13 cellular contexts compared by ENCODE assay signal in genomic region chr7:93889261-93889660, GRCh38. TPM values are rescaled to one million over a fixed set of nuclear protein-coding genes. Genes with fewer than 3 reads are reported as not detected.
A peak's percentile ranks its signal among the peaks of the same experiment; 100 is the strongest.
DNase-seq lines count a peak whose midpoint lies in the region; ATAC-seq and TF ChIP-seq lines count a peak whose summit lies in the region.
"Had no signal": no experiment of that assay in that cellular context is flagged by ENCODE, and none has a peak within 500 bp of the region (broad histone marks: within the 10 kb centered on the region; RNA-seq: fewer than 3 reads in every experiment).

No MANE protein-coding gene starts in this region.

- H3K9me3 Mint-ChIP-seq in neural crest cell, result no peaks in the 10 kb centered on the region
- H3K9me3 Mint-ChIP-seq: activated naive CD4-positive, alpha-beta T cell treated with anti-CD3 and anti-CD28 coated beads, Interleukin-2, amount 50 U/mL, for 72 hours; natural killer cell treated with Interleukin-12 subunit alpha and Interleukin-12 subunit beta and Interleukin-15 and Interleukin-18, amount 100 ng/mL, for 72 hours had no signal

- in situ Hi-C loops in Caki2 (cut with HindIII; ENCODE audit: low pct_unique_long_range_greater_than_20kb, low sequenced_read_pairs) (no loop called here), G401 (cut with HindIII; ENCODE audit: low sequenced_read_pairs) (no loop called here)

- DNase-seq in Caki2 (ENCODE audit: low read depth) (peak; percentile 28), M059J (ENCODE audit: low read depth) (peak; percentile 20), epithelial cell of prostate (ENCODE audit: low read depth, low spot score) (peak; percentile 46), neural crest cell (ENCODE audit: low read depth, low spot score) (no peak), G401 (ENCODE audit: low spot score) (no peak), T1000 (lab: John Stamatoyannopoulos, UW) (no peak), NCI-H2171 (lab: John Stamatoyannopoulos, UW) (no peak)
- DNase-seq: activated CD8-positive, alpha-beta memory T cell treated with anti-CD3 and anti-CD28 coated beads for 24 hours; stimulated activated naive CD4-positive, alpha-beta T cell treated with Interleukin-2 at 50 U/mL for 16 hours had no signal

- H3K4me3 Mint-ChIP-seq in neural crest cell, result peak overlapping the region; percentile 98

- TF ChIP-seq CTCF in neural crest cell (conservative IDR thresholded peaks at IDR 0.05), result no peak

- peaks cover 48% of the 10 kb centered on the region for H3K27me3 Mint-ChIP-seq in neural crest cell (ENCODE audit: low read depth)

- H3K27ac ChIP-seq in epithelial cell of prostate, result peak overlapping the region; percentile 68

- no peak overlapping the region for H3K27ac Mint-ChIP-seq in neural crest cell (ENCODE audit: unreplicated experiment)
- H3K27ac Mint-ChIP-seq: activated naive CD4-positive, alpha-beta T cell treated with anti-CD3 and anti-CD28 coated beads, Interleukin-2, amount 50 U/mL, for 72 hours; CD14-positive monocyte; natural killer cell treated with Interleukin-12 subunit alpha and Interleukin-12 subunit beta and Interleukin-15 and Interleukin-18, amount 100 ng/mL, for 72 hours had no signal

- peaks cover 11% of the 10 kb centered on the region for H3K4me1 Mint-ChIP-seq in neural crest cell

- no peak for ATAC-seq in GM21528 (IDR thresholded peaks at IDR 0.05; ENCODE audit: low FRiP score, unreplicated experiment)
- ATAC-seq: natural killer cell treated with Interleukin-12 subunit alpha and Interleukin-12 subunit beta and Interleukin-15 and Interleukin-18, amount 100 ng/mL, for 72 hours had no signal

- no peaks in the 10 kb centered on the region for H3K36me3 Mint-ChIP-seq in neural crest cell (ENCODE audit: low read depth)
- H3K36me3 Mint-ChIP-seq: natural killer cell treated with Interleukin-12 subunit alpha and Interleukin-12 subunit beta and Interleukin-15 and Interleukin-18, amount 100 ng/mL, for 72 hours had no signal

RNA-seq across cellular contexts. Expression of gene TFPI2, which starts 1.3 kb away (rescaled TPM):
- 149 and 189 TPM in 2 replicates for total RNA-seq in Caki2 (2014; rRNA removed; shearing (Covaris generic); ENCODE audit: low replicate concordance)
- total RNA-seq in M059J (2014; rRNA removed; shearing (Covaris generic)), result 18.5 and 28.7 TPM in 2 replicates
- 0.84 and 0.86 TPM in 2 replicates for total RNA-seq in neural crest cell
- 0.86 TPM in 1 of 2 replicates, not detected in the other for total RNA-seq in G401 (2014; rRNA removed; shearing (Covaris generic))
- total RNA-seq: natural killer cell treated with Interleukin-12 subunit alpha and Interleukin-12 subunit beta and Interleukin-15 and Interleukin-18, amount 100 ng/mL, for 72 hours had no signal

RNA-seq across cellular contexts. Expression of gene GNGT1, which starts 17.1 kb away (rescaled TPM):
- not detected in 2 replicates for total RNA-seq in Caki2 (2014; rRNA removed; shearing (Covaris generic); ENCODE audit: low replicate concordance)
- total RNA-seq in M059J (2014; rRNA removed; shearing (Covaris generic)), result not detected in 2 replicates
- 0.65 and 1.0 TPM in 2 replicates for total RNA-seq in neural crest cell
- not detected in 2 replicates for total RNA-seq in G401 (2014; rRNA removed; shearing (Covaris generic))
- total RNA-seq: activated naive CD4-positive, alpha-beta T cell treated with anti-CD3 and anti-CD28 coated beads, Interleukin-2, amount 50 U/mL, for 72 hours; natural killer cell treated with Interleukin-12 subunit alpha and Interleukin-12 subunit beta and Interleukin-15 and Interleukin-18, amount 100 ng/mL, for 72 hours had no signal

RNA-seq across cellular contexts. Expression of gene GNG11, which starts 32.3 kb away (rescaled TPM):
- 43.8 and 53.3 TPM in 2 replicates for total RNA-seq in Caki2 (2014; rRNA removed; shearing (Covaris generic); ENCODE audit: low replicate concordance)
- 30.2 and 31.1 TPM in 2 replicates for total RNA-seq in M059J (2014; rRNA removed; shearing (Covaris generic))
- total RNA-seq in neural crest cell, result 8.9 and 9.4 TPM in 2 replicates
- not detected in 2 replicates for total RNA-seq in G401 (2014; rRNA removed; shearing (Covaris generic))
- total RNA-seq: activated naive CD4-positive, alpha-beta T cell treated with anti-CD3 and anti-CD28 coated beads, Interleukin-2, amount 50 U/mL, for 72 hours; natural killer cell treated with Interleukin-12 subunit alpha and Interleukin-12 subunit beta and Interleukin-15 and Interleukin-18, amount 100 ng/mL, for 72 hours had no signal

Comparison
In these comparisons a context has a peak if more than half of its experiments do, and no peak if none do; other contexts are left out.
1. DNase-seq: peak in Caki2 (single experiment), M059J (single experiment) and epithelial cell of prostate (single experiment); none in neural crest cell (single experiment), G401 (single experiment), T1000 (single experiment) and NCI-H2171 (single experiment).
2. RNA of gene TFPI2, which starts 1.3 kb away (total RNA-seq): 149 to 189 TPM in Caki2 and 18.5 to 28.7 TPM in M059J; 0.84 to 0.86 TPM in neural crest cell and 0.86 TPM in G401; every median in the first group is over 10 times any median in the second.